Comparison of ENCODE assay signal across 15 cellular contexts in genomic region chr22:29658171-29658570, GRCh38. TPM values are rescaled to one million over a fixed set of nuclear protein-coding genes. Genes with fewer than 3 reads are reported as not detected.
A peak's percentile ranks its signal among the peaks of the same experiment; 100 is the strongest.
DNase-seq lines count a peak whose midpoint lies in the region; ATAC-seq and TF ChIP-seq lines count a peak whose summit lies in the region.
"Had no signal": no experiment of that assay in that cellular context is flagged by ENCODE, and none has a peak within 500 bp of the region (broad histone marks: within the 10 kb centered on the region; RNA-seq: fewer than 3 reads in every experiment).

No MANE protein-coding gene starts in this region.

- H3K27me3 ChIP-seq in uterus, result no peaks in the 10 kb centered on the region
- H3K27me3 ChIP-seq: esophagus muscularis mucosa, SJCRH30 had no signal

- intact Hi-C loops in uterus (cut with DNase I; ENCODE audit: low total_unique reads), result no loop called here

- H3K27ac ChIP-seq in uterus, result no peak overlapping the region
- H3K27ac ChIP-seq: esophagus muscularis mucosa, SJCRH30 had no signal

- H3K4me3 ChIP-seq in NB4 (ENCODE audit: low read depth, low read length), result peak overlapping the region; percentile 12
- no peak overlapping the region for H3K4me3 ChIP-seq in uterus
- H3K4me3 ChIP-seq: esophagus muscularis mucosa, SJCRH30 had no signal

- no peaks in the 10 kb centered on the region for H3K9me3 ChIP-seq in uterus
- H3K9me3 ChIP-seq: esophagus muscularis mucosa, SJCRH30 had no signal

- no peaks in the 10 kb centered on the region for H3K36me3 ChIP-seq in uterus

- TF ChIP-seq POLR2A in NB4 (IDR thresholded peaks at IDR 0.05; ENCODE audit: extremely low read depth, insufficient read length) (no peak), uterus (IDR thresholded peaks at IDR 0.05) (no peak)

- no peak for ATAC-seq in GM19328 (IDR thresholded peaks at IDR 0.05; ENCODE audit: unreplicated experiment)
- ATAC-seq: sciatic nerve had no signal

- DNase-seq in EH (ENCODE audit: low read depth) (peak; percentile 19), NB4 (ENCODE audit: low read depth) (peak; percentile 92), amniotic epithelial cell (ENCODE audit: low read depth) (peak; percentile 24), pons (ENCODE audit: low spot score) (peak; percentile 81), NK-92 (lab: John Stamatoyannopoulos, UW; ENCODE audit: unreplicated experiment) (no peak), midbrain (lab: John Stamatoyannopoulos, UW) (no peak), uterus (no peak)
- DNase-seq: NCI-H1417 treated with DMSO at 0.1 percent for 48 hours; NCI-H2227 treated with DMSO at 0.1 percent for 48 hours; SJCRH30; stimulated activated CD4-positive, alpha-beta T cell treated with anti-CD3 and anti-CD28 coated beads, Interleukin-1b, Interleukin-23, amount 100 ng/mL, for 48 hours; T1000 had no signal

- H3K4me1 ChIP-seq in uterus, result no peaks in the 10 kb centered on the region
- H3K4me1 ChIP-seq: SJCRH30 had no signal

- TF ChIP-seq CTCF in NB4 (IDR thresholded peaks at IDR 0.05; ENCODE audit: low read depth, low read length) (no peak), uterus (IDR thresholded peaks at IDR 0.05) (no peak)

RNA-seq across cellular contexts. Expression of gene NF2, which starts 54.7 kb away (rescaled TPM):
- total RNA-seq in uterus, result 10 to 100 TPM; 17.7 to 52.9 (median 33.8) TPM

Comparison
In these comparisons a context has a peak if more than half of its experiments do, and no peak if none do; other contexts are left out.
1. DNase-seq: peak in EH (single experiment), NB4 (single experiment), amniotic epithelial cell (single experiment) and pons (single experiment); none in NK-92 (single experiment), midbrain (single experiment) and uterus (0 of 2).